In the genomic region with DNA sequence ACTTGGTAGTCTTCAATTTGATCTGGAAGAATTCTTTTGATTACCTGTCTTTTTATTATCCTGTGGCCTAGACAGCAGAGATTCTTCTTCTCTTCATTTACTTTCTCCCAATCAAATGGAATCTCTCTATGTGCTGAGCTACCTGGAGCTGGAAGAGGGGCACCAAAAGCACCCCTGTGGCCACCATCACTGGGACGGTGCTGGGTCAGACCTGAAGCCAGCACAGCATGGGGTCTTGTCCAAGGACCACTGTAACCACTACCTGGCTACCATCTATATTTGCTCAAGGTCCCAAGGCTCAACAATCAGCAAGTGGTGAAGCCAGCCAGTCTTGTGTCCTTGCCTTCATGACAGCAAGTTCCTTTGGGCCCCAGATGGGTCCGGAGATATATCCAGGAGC, we compare ENCODE assay signal across 35 cellular contexts.
"Had no signal": no experiment of that assay in that cellular context is flagged by ENCODE, and none has a peak within 500 bp of the region (broad histone marks: within the 10 kb centered on the region; RNA-seq: fewer than 3 reads in every experiment).

No MANE protein-coding gene starts in this region.

- H3K27ac ChIP-seq: KMS-11 had no signal

- H3K9me3 ChIP-seq: MG63 had no signal

- H3K36me3 ChIP-seq: MG63 had no signal

- H3K27me3 ChIP-seq: MG63 had no signal

- H3K4me3 ChIP-seq: MG63 had no signal

- DNase-seq: Karpas-422, Kasumi-1, KG1, MG63, MM.1S, MV-4-11, NCI-H1048, NCI-H1092, NCI-H1092 treated with DMSO at 0.1 percent for 48 hours, NCI-H1105, NCI-H1105 treated with DMSO at 0.1 percent for 48 hours, NCI-H1417, NCI-H1417 treated with DMSO at 0.1 percent for 48 hours, NCI-H1436, NCI-H1436 treated with DMSO at 0.1 percent for 48 hours, NCI-H146, NCI-H1694, NCI-H1694 treated with DMSO at 0.1 percent for 48 hours, NCI-H187, NCI-H187 treated with DMSO at 0.1 percent for 48 hours, NCI-H1930, NCI-H2029, NCI-H2029 treated with DMSO at 0.1 percent for 48 hours, NCI-H2081, NCI-H2081 treated with DMSO at 0.1 percent for 48 hours, NCI-H2107, NCI-H2171, NCI-H2171 treated with DMSO at 0.1 percent for 48 hours, NCI-H2227 treated with DMSO at 0.1 percent for 48 hours, NCI-H226, NCI-H345, NCI-H446, NCI-H446 treated with DMSO at 0.1 percent for 48 hours, NCI-H510A had no signal
